12 cellular contexts compared by ENCODE assay signal in the genomic region with DNA sequence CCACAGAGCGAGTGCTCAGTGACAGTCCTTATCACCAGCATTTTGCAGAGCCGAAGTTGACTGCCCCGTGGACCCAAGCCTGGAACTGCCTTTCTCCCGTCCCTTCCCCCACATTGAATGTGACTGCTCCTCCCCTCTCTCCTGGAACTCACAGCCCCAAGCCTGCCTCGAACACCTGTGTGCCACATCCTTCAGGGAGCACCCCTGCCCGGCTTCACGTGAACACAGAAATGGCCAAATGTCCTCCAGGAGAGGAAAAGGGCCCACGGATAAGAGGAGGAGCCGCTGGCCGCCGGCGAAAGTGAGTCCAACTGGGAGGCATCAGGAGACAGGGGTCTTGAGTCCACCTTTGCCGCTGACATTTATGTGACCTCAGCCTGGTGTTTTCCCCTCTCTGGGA.
DNase-seq lines count a peak whose midpoint lies in the region; ATAC-seq and TF ChIP-seq lines count a peak whose summit lies in the region.
"Had no signal": no experiment of that assay in that cellular context is flagged by ENCODE, and none has a peak within 500 bp of the region (broad histone marks: within the 10 kb centered on the region; RNA-seq: fewer than 3 reads in every experiment).

No MANE protein-coding gene starts in this region.

- no peaks in the 10 kb centered on the region for H3K79me2 ChIP-seq in DND-41 (ENCODE audit: insufficient read depth, low read length)

- peaks cover 11% of the 10 kb centered on the region for H3K36me3 Mint-ChIP-seq in activated naive CD4-positive, alpha-beta T cell treated with anti-CD3 and anti-CD28 coated beads, Interleukin-2, amount 10 ng/mL, durations not matched to agents 7 days and 5 days

- no peak overlapping the region for H3K27ac ChIP-seq in DND-41 (ENCODE audit: low read length)
- H3K27ac ChIP-seq in SK-N-MC, result peak overlapping the region; percentile 74; the same call in 1 of the 2 replicates
- no peak overlapping the region for H3K27ac ChIP-seq in iPS-18a (ENCODE audit: low read length)
- H3K27ac ChIP-seq: lower lobe of right lung had no signal

- H3K9me3 Mint-ChIP-seq in activated naive CD4-positive, alpha-beta T cell treated with anti-CD3 and anti-CD28 coated beads, Interleukin-2, amount 10 ng/mL, durations not matched to agents 7 days and 5 days, result no peaks in the 10 kb centered on the region
- H3K9me3 Mint-ChIP-seq: activated CD4-positive, alpha-beta memory T cell treated with anti-CD3 and anti-CD28 coated beads, Interleukin-2, amount 10 ng/mL, durations not matched to agents 7 days and 5 days had no signal

- H3K27me3 ChIP-seq in DND-41 (ENCODE audit: insufficient read depth, low read length, poor library complexity), result no peaks in the 10 kb centered on the region
- H3K27me3 ChIP-seq in iPS-18a (ENCODE audit: control insufficient read depth, insufficient read depth, low read length), result no peaks in the 10 kb centered on the region

- H3K4me3 Mint-ChIP-seq in activated naive CD4-positive, alpha-beta T cell treated with anti-CD3 and anti-CD28 coated beads, Interleukin-2, amount 10 ng/mL, durations not matched to agents 7 days and 5 days, result no peak overlapping the region
- H3K4me3 Mint-ChIP-seq: activated CD4-positive, alpha-beta memory T cell treated with anti-CD3 and anti-CD28 coated beads, Interleukin-2, amount 10 ng/mL, durations not matched to agents 7 days and 5 days had no signal

- DNase-seq in DND-41 (no peak), SK-N-MC (ENCODE audit: low read depth, low spot score) (no peak), skeletal muscle cell (ENCODE audit: low read depth) (no peak)
- no peak for DNase-seq in activated naive CD4-positive, alpha-beta T cell treated with anti-CD3 and anti-CD28 coated beads, Interleukin-2, amount 10 ng/mL, durations not matched to agents 7 days and 5 days
- DNase-seq: activated CD4-positive, alpha-beta memory T cell treated with anti-CD3 and anti-CD28 coated beads, Interleukin-2, amount 10 ng/mL, durations not matched to agents 7 days and 5 days; HCEC 1CT; NCI-H524; T-helper 9 cell had no signal

- CTCF ChIA-PET in activated naive CD4-positive, alpha-beta T cell treated with anti-CD3 and anti-CD28 coated beads, Interleukin-2, amount 10 ng/mL, durations not matched to agents 7 days and 5 days (lab: Charles Lee), result no interaction called here

- peaks cover 17% of the 10 kb centered on the region for H3K36me3 ChIP-seq in DND-41 (ENCODE audit: insufficient read depth, low read length)
- peaks cover 29% of the 10 kb centered on the region for H3K36me3 ChIP-seq in SK-N-MC (ENCODE audit: insufficient read depth, low read length)
- H3K36me3 ChIP-seq in iPS-18a (ENCODE audit: control insufficient read depth, low read depth, low read length), result peaks cover 8% of the 10 kb centered on the region

- H3K9me3 ChIP-seq in DND-41 (ENCODE audit: insufficient read depth, low read length, severe bottlenecking), result no peaks in the 10 kb centered on the region
- H3K9me3 ChIP-seq in SK-N-MC (ENCODE audit: low read depth, low read length), result no peaks in the 10 kb centered on the region
- H3K9me3 ChIP-seq in iPS-18a (ENCODE audit: control insufficient read depth, low read depth, low read length), result no peaks in the 10 kb centered on the region
- H3K9me3 ChIP-seq: lower lobe of right lung had no signal

- no peak for TF ChIP-seq CTCF in DND-41 (IDR thresholded peaks at IDR 0.05; ENCODE audit: borderline replicate concordance, extremely low read depth, low read length, poor library complexity, severe bottlenecking)

- peaks cover 9% of the 10 kb centered on the region for H3K4me1 Mint-ChIP-seq in activated naive CD4-positive, alpha-beta T cell treated with anti-CD3 and anti-CD28 coated beads, Interleukin-2, amount 10 ng/mL, durations not matched to agents 7 days and 5 days

- H3K27me3 Mint-ChIP-seq in activated naive CD4-positive, alpha-beta T cell treated with anti-CD3 and anti-CD28 coated beads, Interleukin-2, amount 10 ng/mL, durations not matched to agents 7 days and 5 days, result peaks cover 4% of the 10 kb centered on the region
- H3K27me3 Mint-ChIP-seq: activated CD4-positive, alpha-beta memory T cell treated with anti-CD3 and anti-CD28 coated beads, Interleukin-2, amount 10 ng/mL, durations not matched to agents 7 days and 5 days had no signal

- peaks cover 18% of the 10 kb centered on the region for H3K4me1 ChIP-seq in DND-41 (ENCODE audit: insufficient read depth, low read length)
- H3K4me1 ChIP-seq in iPS-18a (ENCODE audit: control insufficient read depth, low read depth, low read length), result peaks cover 12% of the 10 kb centered on the region

- no peak for ATAC-seq in DND-41 (ENCODE audit: insufficient read depth, low read depth)
- ATAC-seq in HG03460 (IDR thresholded peaks at IDR 0.05; ENCODE audit: unreplicated experiment), result no peak
- ATAC-seq in GM18505 (IDR thresholded peaks at IDR 0.05; ENCODE audit: unreplicated experiment), result no peak

- peak overlapping the region; percentile 46; the same call in 1 of the 2 replicates for H3K4me2 ChIP-seq in DND-41 (ENCODE audit: insufficient read depth, low read length)

- H3K4me3 ChIP-seq in DND-41 (ENCODE audit: low read depth in 1 of 2, low read length in 2 of 2) (no peak overlapping the region), SK-N-MC (peak overlapping the region; percentile 42; the same call in 1 of the 2 replicates), iPS-18a (ENCODE audit: low read length) (peak overlapping the region; percentile 54), skeletal muscle cell (ENCODE audit: low read depth, low read length) (peak overlapping the region; percentile 9)

- no peak overlapping the region for H2AFZ ChIP-seq in DND-41 (ENCODE audit: low read depth, low read length)

- H4K20me1 ChIP-seq in DND-41 (ENCODE audit: insufficient read depth, low read length), result peaks cover 19% of the 10 kb centered on the region

- no peak overlapping the region for H3K9ac ChIP-seq in DND-41 (ENCODE audit: low read depth, low read length)
- no peak overlapping the region for H3K9ac ChIP-seq in SK-N-MC (ENCODE audit: insufficient read length)
- H3K9ac ChIP-seq in iPS-18a (ENCODE audit: low read length), result no peak overlapping the region

- no peak for TF ChIP-seq POLR2A in GM18505 (IDR thresholded peaks at IDR 0.05; ENCODE audit: borderline replicate concordance, extremely low read depth, insufficient read depth, insufficient read length)

- no peak overlapping the region for H3K27ac Mint-ChIP-seq in activated naive CD4-positive, alpha-beta T cell treated with anti-CD3 and anti-CD28 coated beads, Interleukin-2, amount 10 ng/mL, durations not matched to agents 7 days and 5 days
- H3K27ac Mint-ChIP-seq: activated CD4-positive, alpha-beta memory T cell treated with anti-CD3 and anti-CD28 coated beads, Interleukin-2, amount 10 ng/mL, durations not matched to agents 7 days and 5 days had no signal

Comparison
In these comparisons a context has a peak if more than half of its experiments do, and no peak if none do; other contexts are left out.
1. H3K4me3 ChIP-seq: peak in SK-N-MC (single experiment), iPS-18a (single experiment) and skeletal muscle cell (single experiment); none in DND-41 (0 of 2).